In the genomic region with DNA sequence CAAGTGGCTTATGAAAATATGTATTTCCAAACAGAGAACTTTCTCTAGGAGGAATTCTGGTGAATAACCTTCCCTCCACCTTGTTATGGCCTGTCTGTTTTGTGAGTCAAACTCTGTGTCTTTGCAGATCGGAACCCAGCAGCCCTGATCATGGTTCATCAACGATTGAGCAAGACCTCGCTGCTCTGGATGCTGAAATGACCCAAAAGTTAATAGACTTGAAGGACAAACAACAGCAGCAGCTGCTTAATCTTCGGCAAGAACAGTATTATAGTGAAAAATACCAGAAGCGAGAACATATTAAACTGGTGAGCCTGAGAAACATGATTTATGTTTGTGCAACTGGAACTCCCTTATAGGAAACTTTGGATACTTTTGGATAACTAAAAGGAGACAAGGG, we compare ENCODE assay signal across 29 cellular contexts.
"Had no signal": no experiment of that assay in that cellular context is flagged by ENCODE, and none has a peak within 500 bp of the region (broad histone marks: within the 10 kb centered on the region; RNA-seq: fewer than 3 reads in every experiment).

No MANE protein-coding gene starts in this region.

- H3K36me3 Mint-ChIP-seq: activated CD8-positive, alpha-beta memory T cell treated with anti-CD3 and anti-CD28 coated beads, Interleukin-2, amount 10 ng/mL, durations not matched to agents 7 days and 5 days; activated naive CD4-positive, alpha-beta T cell treated with anti-CD3 and anti-CD28 coated beads, Interleukin-2, amount 50 U/mL, for 72 hours; natural killer cell treated with Interleukin-12 subunit alpha and Interleukin-12 subunit beta and Interleukin-15 and Interleukin-18, amount 100 ng/mL, for 72 hours; stimulated activated memory B cell treated with anti-CD40 and anti-IgM and Interleukin-4, amounts not matched to agents 10 μg/mL and 1 μg/mL and 100 μg/mL, for 72 hours had no signal

- ATAC-seq: activated CD4-positive, alpha-beta T cell treated with anti-CD3 and anti-CD28 coated beads for 36 hours; activated CD8-positive, alpha-beta memory T cell treated with anti-CD3 and anti-CD28 coated beads, Interleukin-2, amount 10 ng/mL, durations not matched to agents 7 days and 5 days; activated CD8-positive, alpha-beta T cell treated with anti-CD3 and anti-CD28 coated beads, Interleukin-2, amount 10 ng/mL, durations not matched to agents 7 days and 5 days; activated naive CD4-positive, alpha-beta T cell treated with anti-CD3 and anti-CD28 coated beads, Interleukin-2, amount 50 U/mL, for 72 hours; effector memory CD8-positive, alpha-beta T cell; foreskin keratinocyte; left lung; lower lobe of right lung; natural killer cell treated with Interleukin-12 subunit alpha and Interleukin-12 subunit beta and Interleukin-15 and Interleukin-18, amount 100 ng/mL, for 72 hours; stimulated activated memory B cell treated with anti-CD40 and anti-IgM and Interleukin-4, amounts not matched to agents 10 μg/mL and 1 μg/mL and 100 μg/mL, for 72 hours; stimulated activated naive CD8-positive, alpha-beta T cell treated with anti-CD3 and anti-CD28 coated beads, Interleukin-15, amount 100 ng/mL, for 72 hours; T-cell had no signal

- H3K4me3 ChIP-seq: coronary artery, left lung, lower lobe of right lung, right lobe of liver, smooth muscle cell, vagina had no signal

- H3K27me3 Mint-ChIP-seq: activated B cell treated with CpG ODN at 0.5 μM for 24 hours; activated CD4-positive, alpha-beta T cell treated with anti-CD3 and anti-CD28 coated beads for 36 hours; activated CD8-positive, alpha-beta memory T cell treated with anti-CD3 and anti-CD28 coated beads, Interleukin-2, amount 10 ng/mL, durations not matched to agents 7 days and 5 days; effector memory CD8-positive, alpha-beta T cell; natural killer cell treated with Interleukin-12 subunit alpha and Interleukin-12 subunit beta and Interleukin-15 and Interleukin-18, amount 100 ng/mL, for 72 hours; stimulated activated memory B cell treated with anti-CD40 and anti-IgM and Interleukin-4, amounts not matched to agents 10 μg/mL and 1 μg/mL and 100 μg/mL, for 72 hours; stimulated activated naive CD8-positive, alpha-beta T cell treated with anti-CD3 and anti-CD28 coated beads, Interleukin-15, amount 100 ng/mL, for 72 hours; T-cell; type B pancreatic cell had no signal

- H3K9me3 ChIP-seq: left lung, lower lobe of right lung, right lobe of liver, vagina had no signal

- H3K27me3 ChIP-seq: foreskin keratinocyte, left lung, right lobe of liver, vagina had no signal

- H3K36me3 ChIP-seq: left lung, lower lobe of right lung, right lobe of liver, vagina had no signal

- H3K4me2 ChIP-seq: smooth muscle cell had no signal

- H3K9me3 Mint-ChIP-seq: activated B cell treated with CpG ODN at 0.5 μM for 24 hours; activated T-helper 2 cell treated with anti-CD3 and anti-CD28 coated beads, Interferon-gamma antibody, Interleukin-2, Interleukin-4, amounts not matched to agents 10 μg/mL and 5 μg/mL and 100 μg/mL, durations not matched to agents 14 hours and 24 hours and 36 hours; brain; effector memory CD8-positive, alpha-beta T cell; natural killer cell treated with Interleukin-12 subunit alpha and Interleukin-12 subunit beta and Interleukin-15 and Interleukin-18, amount 100 ng/mL, for 72 hours; stimulated activated naive CD8-positive, alpha-beta T cell treated with anti-CD3 and anti-CD28 coated beads, Interleukin-15, amount 100 ng/mL, for 72 hours; type B pancreatic cell had no signal

- DNase-seq: activated B cell treated with CpG ODN at 0.5 μM for 24 hours; activated CD4-positive, alpha-beta T cell treated with anti-CD3 and anti-CD28 coated beads for 36 hours; activated CD8-positive, alpha-beta memory T cell treated with anti-CD3 and anti-CD28 coated beads, Interleukin-2, amount 10 ng/mL, durations not matched to agents 7 days and 5 days; activated CD8-positive, alpha-beta T cell treated with anti-CD3 and anti-CD28 coated beads, Interleukin-2, amount 10 ng/mL, durations not matched to agents 7 days and 5 days; activated naive CD4-positive, alpha-beta T cell; activated T-cell treated with anti-CD3 and anti-CD28 coated beads, Interleukin-2, amount 50 U/mL, for 48 hours; aorta; effector memory CD8-positive, alpha-beta T cell; foreskin keratinocyte; left lung; lower lobe of right lung; mesendoderm; posterior cingulate gyrus; right lobe of liver; stimulated activated CD4-positive, alpha-beta T cell treated with anti-CD3 and anti-CD28 coated beads, Interleukin-1b, Interleukin-23, amount 100 ng/mL, for 48 hours; stimulated activated CD4-positive, alpha-beta T cell treated with anti-CD3 and anti-CD28 coated beads, Interleukin-4, amount 100 ng/mL, for 4 hours; stimulated activated CD8-positive, alpha-beta memory T cell treated with anti-CD3 and anti-CD28 coated beads, Interleukin-4, amount 100 ng/mL, for 48 hours; stimulated activated naive CD8-positive, alpha-beta T cell treated with anti-CD3 and anti-CD28 coated beads, Interleukin-15, amount 100 ng/mL, for 72 hours; substantia nigra; T-cell had no signal

- H3K4me3 Mint-ChIP-seq: activated B cell treated with CpG ODN at 0.5 μM for 24 hours; activated CD4-positive, alpha-beta T cell treated with anti-CD3 and anti-CD28 coated beads for 36 hours; activated CD8-positive, alpha-beta memory T cell treated with anti-CD3 and anti-CD28 coated beads, Interleukin-2, amount 10 ng/mL, durations not matched to agents 7 days and 5 days; activated CD8-positive, alpha-beta T cell treated with anti-CD3 and anti-CD28 coated beads, Interleukin-2, amount 10 ng/mL, durations not matched to agents 7 days and 5 days; brain; effector memory CD8-positive, alpha-beta T cell; natural killer cell treated with Interleukin-12 subunit alpha and Interleukin-12 subunit beta and Interleukin-15 and Interleukin-18, amount 100 ng/mL, for 72 hours; stimulated activated memory B cell treated with anti-CD40 and anti-IgM and Interleukin-4, amounts not matched to agents 10 μg/mL and 1 μg/mL and 100 μg/mL, for 72 hours; stimulated activated naive CD8-positive, alpha-beta T cell treated with anti-CD3 and anti-CD28 coated beads, Interleukin-15, amount 100 ng/mL, for 72 hours; T-cell; type B pancreatic cell had no signal

- H3K4me1 ChIP-seq: foreskin keratinocyte, left lung, lower lobe of right lung, right lobe of liver, vagina had no signal

- H3K27ac Mint-ChIP-seq: activated B cell treated with CpG ODN at 0.5 μM for 24 hours; activated CD4-positive, alpha-beta T cell treated with anti-CD3 and anti-CD28 coated beads for 36 hours; activated CD8-positive, alpha-beta memory T cell treated with anti-CD3 and anti-CD28 coated beads, Interleukin-2, amount 10 ng/mL, durations not matched to agents 7 days and 5 days; activated CD8-positive, alpha-beta T cell treated with anti-CD3 and anti-CD28 coated beads, Interleukin-2, amount 10 ng/mL, durations not matched to agents 7 days and 5 days; activated naive CD4-positive, alpha-beta T cell treated with anti-CD3 and anti-CD28 coated beads, Interleukin-2, amount 50 U/mL, for 72 hours; activated T-helper 2 cell treated with anti-CD3 and anti-CD28 coated beads, Interferon-gamma antibody, Interleukin-2, Interleukin-4, amounts not matched to agents 10 μg/mL and 5 μg/mL and 100 μg/mL, durations not matched to agents 14 hours and 24 hours and 36 hours; brain; natural killer cell treated with Interleukin-12 subunit alpha and Interleukin-12 subunit beta and Interleukin-15 and Interleukin-18, amount 100 ng/mL, for 72 hours; stimulated activated memory B cell treated with anti-CD40 and anti-IgM and Interleukin-4, amounts not matched to agents 10 μg/mL and 1 μg/mL and 100 μg/mL, for 72 hours; stimulated activated naive CD8-positive, alpha-beta T cell treated with anti-CD3 and anti-CD28 coated beads, Interleukin-15, amount 100 ng/mL, for 72 hours; T-cell; type B pancreatic cell had no signal

- H3K27ac ChIP-seq: coronary artery, foreskin keratinocyte, left lung, lower lobe of right lung, right lobe of liver, vagina had no signal

- H3K4me1 Mint-ChIP-seq: activated B cell treated with CpG ODN at 0.5 μM for 24 hours; activated CD4-positive, alpha-beta T cell treated with anti-CD3 and anti-CD28 coated beads for 36 hours; activated CD8-positive, alpha-beta memory T cell treated with anti-CD3 and anti-CD28 coated beads, Interleukin-2, amount 10 ng/mL, durations not matched to agents 7 days and 5 days; brain; stimulated activated memory B cell treated with anti-CD40 and anti-IgM and Interleukin-4, amounts not matched to agents 10 μg/mL and 1 μg/mL and 100 μg/mL, for 72 hours; stimulated activated naive CD8-positive, alpha-beta T cell treated with anti-CD3 and anti-CD28 coated beads, Interleukin-15, amount 100 ng/mL, for 72 hours; T-cell had no signal
